In genomic region chr5:173144200-173145176, GRCh38 we compare ENCODE assay signal across 7 cellular contexts. TPM values are rescaled to one million over a fixed set of nuclear protein-coding genes. Genes with fewer than 3 reads are reported as not detected.
A peak's percentile ranks its signal among the peaks of the same experiment; 100 is the strongest.
DNase-seq lines count a peak whose midpoint lies in the region; ATAC-seq and TF ChIP-seq lines count a peak whose summit lies in the region.

Gene BNIP1, plus strand, starts transcription at chr5:173144531. Its CDS starts 15 bp downstream, at chr5:173144546.

- DNase-seq in NCI-H2081 (lab: John Stamatoyannopoulos, UW) (peak; percentile 95), T1000 (lab: John Stamatoyannopoulos, UW) (peak; percentile 87), astrocyte of the hippocampus (ENCODE audit: low read depth, low spot score) (peak; percentile 98), hepatocyte (ENCODE audit: low spot score) (peak; percentile 98), renal cortical epithelial cell (ENCODE audit: low read depth) (peak; percentile 87)

- peak within 1 kb of the TSS; percentile 83 for H3K4me2 ChIP-seq in hepatocyte

- no peaks in the 10 kb centered on the region for H3K27me3 ChIP-seq in hepatocyte

- H4K20me1 ChIP-seq in hepatocyte (ENCODE audit: insufficient read depth, poor library complexity, severe bottlenecking) = no peaks in the 10 kb centered on the region

- TF ChIP-seq CTCF in hepatocyte (IDR thresholded peaks at IDR 0.05; ENCODE audit: poor library complexity) = peak; percentile 97

- peaks cover 4% of the 10 kb centered on the region for H3K79me2 ChIP-seq in hepatocyte

- no peaks in the 10 kb centered on the region for H3K4me1 ChIP-seq in hepatocyte (ENCODE audit: insufficient read depth)

- peak; percentile 92 for ATAC-seq in GM18511 (IDR thresholded peaks at IDR 0.05; ENCODE audit: unreplicated experiment)
- peak; percentile 91 for ATAC-seq in HG03039 (IDR thresholded peaks at IDR 0.05; ENCODE audit: unreplicated experiment)

- no peaks in the 10 kb centered on the region for H3K9me3 ChIP-seq in hepatocyte (ENCODE audit: low read depth)

- WGBS in hepatocyte (ENCODE audit: low lambda C conversion rate, missing lambda C conversion rate) = 1% methylated on average over 39 of the region's 48 CpGs

- peak within 1 kb of the TSS; percentile 74 for H2AFZ ChIP-seq in hepatocyte

- H3K9me2 ChIP-seq in hepatocyte (replicated peaks; ENCODE audit: insufficient read depth) = no peaks in the 10 kb centered on the region

- no peaks in the 10 kb centered on the region for H3K36me3 ChIP-seq in hepatocyte (replicated peaks; ENCODE audit: insufficient read depth, low read depth)

- H3K4me3 ChIP-seq in hepatocyte = peak within 1 kb of the TSS; percentile 75

- H3K27ac ChIP-seq in hepatocyte = peak within 1 kb of the TSS; percentile 95

RNA-seq across cellular contexts. Expression of gene BNIP1, which starts in this region (rescaled TPM):
- total RNA-seq in hepatocyte = 11.7 and 14.7 TPM in 2 replicates
- 8.8 and 13.1 TPM in 2 replicates for polyA plus RNA-seq in hepatocyte
- total RNA-seq in renal cortical epithelial cell = 14.9 and 32.0 TPM in 2 replicates

Comparison
In these comparisons a context has a peak if more than half of its experiments do, and no peak if none do; other contexts are left out.
1. Peak in every context shown above with its lines: DNase-seq, ATAC-seq, H3K4me3 ChIP-seq and H3K27ac ChIP-seq.